9 cellular contexts compared by ENCODE assay signal in the genomic region with DNA sequence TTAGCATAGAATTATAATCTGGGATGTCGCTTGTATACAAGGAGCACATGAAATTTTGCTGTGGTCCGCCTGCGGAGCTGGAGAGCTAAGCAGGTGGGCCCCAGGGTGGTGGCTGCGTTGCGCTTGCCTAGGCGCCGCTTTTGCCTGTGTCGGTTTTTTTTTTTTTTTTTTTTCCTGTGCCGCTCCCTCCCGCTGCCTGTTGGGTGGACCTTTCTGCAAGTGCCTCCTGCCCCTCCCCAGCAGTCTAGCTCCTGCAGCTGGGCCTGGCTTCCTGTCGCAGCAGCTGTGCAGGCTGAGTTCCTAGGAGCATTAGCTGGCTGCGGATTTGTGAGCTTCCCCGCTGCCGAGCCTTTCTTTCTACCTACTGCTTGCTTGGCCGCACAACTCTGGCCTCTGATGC. TPM values are rescaled to one million over a fixed set of nuclear protein-coding genes. Genes with fewer than 3 reads are reported as not detected.
DNase-seq lines count a peak whose midpoint lies in the region; ATAC-seq and TF ChIP-seq lines count a peak whose summit lies in the region.
"Had no signal": no experiment of that assay in that cellular context is flagged by ENCODE, and none has a peak within 500 bp of the region (broad histone marks: within the 10 kb centered on the region; RNA-seq: fewer than 3 reads in every experiment).

No MANE protein-coding gene starts in this region.

- TF ChIP-seq CTCF in mucosa of descending colon (IDR thresholded peaks at IDR 0.05), result no peak

- H3K9me3 ChIP-seq in mucosa of descending colon, result no peaks in the 10 kb centered on the region

- H3K36me3 ChIP-seq in mucosa of descending colon (ENCODE audit: low read depth), result no peaks in the 10 kb centered on the region

- peaks cover 60% of the 10 kb centered on the region for H3K36me3 Mint-ChIP-seq in effector memory CD8-positive, alpha-beta T cell (ENCODE audit: insufficient read depth)

- peaks cover 25 to 39% of the 10 kb centered on the region in 2 donors for H3K4me1 Mint-ChIP-seq in effector memory CD8-positive, alpha-beta T cell (ENCODE audit: low read depth in 2 of 2)

- H3K4me3 Mint-ChIP-seq in effector memory CD8-positive, alpha-beta T cell, result peak overlapping the region in 1 of 2 donors; percentile 13

- no peak overlapping the region for H3K4me3 ChIP-seq in mucosa of descending colon

- H3K27ac Mint-ChIP-seq in effector memory CD8-positive, alpha-beta T cell, result no peak overlapping the region

- H3K9me3 Mint-ChIP-seq in effector memory CD8-positive, alpha-beta T cell, result peaks cover 0 to 2% of the 10 kb centered on the region in 2 donors

- peak; percentile 80 for ATAC-seq in HG02840 (IDR thresholded peaks at IDR 0.05; ENCODE audit: low FRiP score, unreplicated experiment)
- peak; percentile 61 for ATAC-seq in mucosa of descending colon
- no peak for ATAC-seq in effector memory CD8-positive, alpha-beta T cell (replicated peaks)
- no peak for ATAC-seq in HG02970 (IDR thresholded peaks at IDR 0.05; ENCODE audit: low FRiP score, unreplicated experiment)

- DNase-seq in NCI-H2227 (lab: John Stamatoyannopoulos, UW; ENCODE audit: unreplicated experiment), result peak; percentile 3
- no peak for DNase-seq in NCI-H2227 treated with DMSO at 0.1 percent for 48 hours (lab: John Stamatoyannopoulos, UW)
- DNase-seq in NOMO-1 (lab: John Stamatoyannopoulos, UW; ENCODE audit: unreplicated experiment in 2 of 2), result peak; percentile 66 to 81
- DNase-seq in mucosa of descending colon, result peak; percentile 19 to 56 (median 24)
- no peak for DNase-seq in effector memory CD8-positive, alpha-beta T cell
- DNase-seq in stimulated activated CD8-positive, alpha-beta memory T cell treated with anti-CD3 and anti-CD28 coated beads, Interleukin-4, amount 100 ng/mL, for 48 hours, result no peak

- no peaks in the 10 kb centered on the region for H3K4me1 ChIP-seq in mucosa of descending colon (ENCODE audit: low read depth)

- intact Hi-C loops in mucosa of descending colon (cut with DNase I, micrococcal nuclease), result no loop called here

- H3K27me3 Mint-ChIP-seq in effector memory CD8-positive, alpha-beta T cell, result no peaks in the 10 kb centered on the region

RNA-seq across cellular contexts. Expression of gene PYHIN1, which starts 20.6 kb away (rescaled TPM):
- total RNA-seq in mucosa of descending colon, result 1 to 10 TPM in 1 of 3 donors, under 1 TPM in 2; 0.87 to 2.0 (median 0.98) TPM
- total RNA-seq: osteoblast had no signal

RNA-seq across cellular contexts. Expression of gene IFI16, which starts 57.8 kb away (rescaled TPM):
- total RNA-seq in mucosa of descending colon, result 10 to 100 TPM; 14.4 to 37.9 (median 36.6) TPM

Comparison
In these comparisons a context has a peak if more than half of its experiments do, and no peak if none do; other contexts are left out.
1. DNase-seq: peak in NCI-H2227 (single experiment), NOMO-1 (2 of 2) and mucosa of descending colon (3 of 3); none in NCI-H2227 treated with DMSO at 0.1 percent for 48 hours (single experiment), effector memory CD8-positive, alpha-beta T cell (0 of 3) and stimulated activated CD8-positive, alpha-beta memory T cell treated with anti-CD3 and anti-CD28 coated beads, Interleukin-4, amount 100 ng/mL, for 48 hours (single experiment).
2. ATAC-seq: peak in HG02840 (single experiment) and mucosa of descending colon (single experiment); none in effector memory CD8-positive, alpha-beta T cell (single experiment) and HG02970 (single experiment).